In genomic region chr1:45543599-45544417, GRCh38 we compare ENCODE assay signal across 8 cellular contexts.
A peak's percentile ranks its signal among the peaks of the same experiment; 100 is the strongest.
DNase-seq lines count a peak whose midpoint lies in the region; ATAC-seq and TF ChIP-seq lines count a peak whose summit lies in the region.

No MANE protein-coding gene starts in this region.

- peak overlapping the region; percentile 56 for H3K27ac Mint-ChIP-seq in T-helper 2 cell treated with Interferon-gamma antibody and Interleukin-4, amounts not matched to agents 5 μg/mL and 100 μg/mL, for 36 hours

- CTCF ChIA-PET in HEK293T (lab: Yijun Ruan, JAX) = no interaction called here

- peaks cover 2% of the 10 kb centered on the region for H3K27me3 Mint-ChIP-seq in T-helper 2 cell treated with Interferon-gamma antibody and Interleukin-4, amounts not matched to agents 5 μg/mL and 100 μg/mL, for 36 hours (ENCODE audit: low read depth)

- POLR2A ChIA-PET in HEK293T (lab: Yijun Ruan, JAX) = interaction anchor here (1.7 to 6.6 kb wide), 3 partner anchors 22 to 40 kb away, joined by 3 to 53 read pairs (median 11); partner anchors contain the start of genes NASP and PRDX1

- DNase-seq in NCI-H82 (lab: John Stamatoyannopoulos, UW) = peak; percentile 45
- DNase-seq in NCI-H82 treated with DMSO at 0.1 percent for 48 hours (lab: John Stamatoyannopoulos, UW; ENCODE audit: unreplicated experiment) = no peak
- peak; percentile 82 for DNase-seq in T-helper 2 cell treated with Interferon-gamma antibody and Interleukin-4, amounts not matched to agents 5 μg/mL and 100 μg/mL, for 36 hours (ENCODE audit: low spot score)
- DNase-seq in amygdala (lab: John Stamatoyannopoulos, UW) = peak in 33 of 56 donors; percentile 2 to 56 (median 14)
- peak; percentile 24 for DNase-seq in midbrain (lab: John Stamatoyannopoulos, UW)
- peak; percentile 74 to 75 for DNase-seq in stimulated activated CD8-positive, alpha-beta memory T cell treated with anti-CD3 and anti-CD28 coated beads, Interleukin-7, amount 100 ng/mL, for 4 hours (ENCODE audit: low read depth in 2 of 2)
- DNase-seq in HEK293T (ENCODE audit: extremely low spot score) = no peak

- H3K4me3 Mint-ChIP-seq in T-helper 2 cell treated with Interferon-gamma antibody and Interleukin-4, amounts not matched to agents 5 μg/mL and 100 μg/mL, for 36 hours = peak overlapping the region; percentile 68

- peaks cover 26% of the 10 kb centered on the region for H3K4me1 Mint-ChIP-seq in T-helper 2 cell treated with Interferon-gamma antibody and Interleukin-4, amounts not matched to agents 5 μg/mL and 100 μg/mL, for 36 hours (ENCODE audit: low read depth)

- H3K36me3 Mint-ChIP-seq in T-helper 2 cell treated with Interferon-gamma antibody and Interleukin-4, amounts not matched to agents 5 μg/mL and 100 μg/mL, for 36 hours (ENCODE audit: low read depth) = no peaks in the 10 kb centered on the region

- no peak for ATAC-seq in GM21529 (IDR thresholded peaks at IDR 0.05; ENCODE audit: unreplicated experiment)

- H3K9me3 Mint-ChIP-seq in T-helper 2 cell treated with Interferon-gamma antibody and Interleukin-4, amounts not matched to agents 5 μg/mL and 100 μg/mL, for 36 hours = no peaks in the 10 kb centered on the region

TF ChIP-seq in HEK293T, 16 proteins besides CTCF, POLR2A, EP300 and RAD21:
- no peak for TF ChIP-seq SP1 (IDR thresholded peaks at IDR 0.05)
- no peak for TF ChIP-seq ZNF384 (IDR thresholded peaks at IDR 0.05)
- no peak for TF ChIP-seq TARDBP (IDR thresholded peaks at IDR 0.05)
- TF ChIP-seq NFRKB (IDR thresholded peaks at IDR 0.05) = no peak
- TF ChIP-seq, protein P1, sequence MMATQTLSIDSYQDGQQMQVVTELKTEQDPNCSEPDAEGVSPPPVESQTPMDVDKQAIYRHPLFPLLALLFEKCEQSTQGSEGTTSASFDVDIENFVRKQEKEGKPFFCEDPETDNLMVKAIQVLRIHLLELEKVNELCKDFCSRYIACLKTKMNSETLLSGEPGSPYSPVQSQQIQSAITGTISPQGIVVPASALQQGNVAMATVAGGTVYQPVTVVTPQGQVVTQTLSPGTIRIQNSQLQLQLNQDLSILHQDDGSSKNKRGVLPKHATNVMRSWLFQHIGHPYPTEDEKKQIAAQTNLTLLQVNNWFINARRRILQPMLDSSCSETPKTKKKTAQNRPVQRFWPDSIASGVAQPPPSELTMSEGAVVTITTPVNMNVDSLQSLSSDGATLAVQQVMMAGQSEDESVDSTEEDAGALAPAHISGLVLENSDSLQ (IDR thresholded peaks at IDR 0.05) = no peak
- no peak for TF ChIP-seq ARNT (IDR thresholded peaks at IDR 0.05)
- no peak for TF ChIP-seq CTBP1 (IDR thresholded peaks at IDR 0.05; ENCODE audit: borderline replicate concordance)
- TF ChIP-seq LEF1 (IDR thresholded peaks at IDR 0.05; ENCODE audit: borderline replicate concordance) = no peak
- no peak for TF ChIP-seq ELF4 (IDR thresholded peaks at IDR 0.05)
- TF ChIP-seq L3MBTL2 (conservative IDR thresholded peaks at IDR 0.05) = no peak
- TF ChIP-seq HDGF (IDR thresholded peaks at IDR 0.05; ENCODE audit: borderline replicate concordance) = no peak
- no peak for TF ChIP-seq SUZ12 (IDR thresholded peaks at IDR 0.05)
- TF ChIP-seq FOXM1 (IDR thresholded peaks at IDR 0.05; ENCODE audit: borderline replicate concordance) = no peak
- no peak for TF ChIP-seq BHLHE40 (IDR thresholded peaks at IDR 0.05; ENCODE audit: borderline replicate concordance)

Comparison
In these comparisons a context has a peak if more than half of its experiments do, and no peak if none do; other contexts are left out.
1. DNase-seq: peak in NCI-H82 (single experiment), T-helper 2 cell treated with Interferon-gamma antibody and Interleukin-4, amounts not matched to agents 5 μg/mL and 100 μg/mL, for 36 hours (single experiment), amygdala (33 of 56), midbrain (single experiment) and stimulated activated CD8-positive, alpha-beta memory T cell treated with anti-CD3 and anti-CD28 coated beads, Interleukin-7, amount 100 ng/mL, for 4 hours (2 of 2); none in NCI-H82 treated with DMSO at 0.1 percent for 48 hours (single experiment) and HEK293T (single experiment).